ENCODE assay signal across 9 cellular contexts in the genomic region with DNA sequence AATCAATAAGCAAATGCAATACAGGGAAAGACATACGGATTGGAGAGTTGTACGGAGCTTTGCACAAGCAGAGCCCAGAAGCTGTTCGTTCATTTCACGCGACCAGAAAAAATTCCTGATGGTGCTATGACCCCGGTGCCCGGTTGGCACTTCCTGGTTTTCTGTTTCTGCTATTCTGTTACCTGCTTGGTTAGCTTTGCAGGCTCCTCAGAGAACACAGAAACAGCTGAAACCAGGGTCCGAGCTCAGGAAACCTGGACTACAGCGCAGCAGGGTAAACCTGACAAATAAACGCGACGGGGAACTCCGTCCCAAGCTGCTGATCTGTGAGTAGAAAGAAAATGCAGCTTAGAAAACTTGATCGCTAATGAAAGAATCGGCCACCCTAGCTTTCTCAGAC. TPM values are rescaled to one million over a fixed set of nuclear protein-coding genes. Genes with fewer than 3 reads are reported as not detected.
DNase-seq lines count a peak whose midpoint lies in the region; ATAC-seq and TF ChIP-seq lines count a peak whose summit lies in the region.
"Had no signal": no experiment of that assay in that cellular context is flagged by ENCODE, and none has a peak within 500 bp of the region (broad histone marks: within the 10 kb centered on the region; RNA-seq: fewer than 3 reads in every experiment).

No MANE protein-coding gene starts in this region.

- peak overlapping the region; percentile 50 to 78 for H3K4me3 ChIP-seq in ascending aorta
- peak overlapping the region; percentile 44 for H3K4me3 ChIP-seq in iPS-15b (ENCODE audit: low read depth, low read length)
- peak overlapping the region; percentile 46 for H3K4me3 ChIP-seq in retinal pigment epithelial cell (ENCODE audit: low read length)

- intact Hi-C loops in ascending aorta (cut with DNase I): loop anchor here (5.0 kb wide), 1 partner anchor 186 kb away; no protein-coding TSS in a partner anchor

- H3K9ac ChIP-seq in ES-I3 (ENCODE audit: low read depth, low read length) (peak overlapping the region; percentile 29; the same call in 1 of the 2 replicates), iPS-15b (ENCODE audit: low read depth, low read length) (no peak overlapping the region)

- DNase-seq in ascending aorta (ENCODE audit: low spot score in 2 of 2) (no peak), retinal pigment epithelial cell (ENCODE audit: low read depth) (no peak), globus pallidus (ENCODE audit: low spot score) (no peak), NCI-H446 treated with DMSO at 0.1 percent for 48 hours (lab: John Stamatoyannopoulos, UW) (no peak)
- DNase-seq: NCI-H1694 had no signal

- ATAC-seq in GM18498 (IDR thresholded peaks at IDR 0.05; ENCODE audit: unreplicated experiment): no peak
- no peak for ATAC-seq in HG03378 (IDR thresholded peaks at IDR 0.05; ENCODE audit: unreplicated experiment)

- peak overlapping the region in 1 of 2 donors; percentile 41 for H3K27ac ChIP-seq in ascending aorta

- no peaks in the 10 kb centered on the region for H3K36me3 ChIP-seq in ES-I3 (ENCODE audit: insufficient read depth, low read length)
- H3K36me3 ChIP-seq in ascending aorta: no peaks in the 10 kb centered on the region
- H3K36me3 ChIP-seq in iPS-15b (ENCODE audit: control insufficient read depth, insufficient read depth, low read length): no peaks in the 10 kb centered on the region

- H3K4me1 ChIP-seq in ES-I3 (ENCODE audit: insufficient read depth, low read length): no peaks in the 10 kb centered on the region
- H3K4me1 ChIP-seq in ascending aorta: no peaks in the 10 kb centered on the region
- H3K4me1 ChIP-seq in iPS-15b (ENCODE audit: control insufficient read depth, insufficient read depth, low read length): no peaks in the 10 kb centered on the region

- H3K9me3 ChIP-seq in ES-I3 (ENCODE audit: control insufficient read depth, insufficient read depth, low read length): no peaks in the 10 kb centered on the region
- no peaks in the 10 kb centered on the region for H3K9me3 ChIP-seq in ascending aorta
- no peaks in the 10 kb centered on the region for H3K9me3 ChIP-seq in iPS-15b (ENCODE audit: control insufficient read depth, insufficient read depth, low read length)

- H3K27me3 ChIP-seq in ascending aorta (no peaks in the 10 kb centered on the region), iPS-15b (ENCODE audit: control insufficient read depth, insufficient read depth, low read length) (peaks cover 50% of the 10 kb centered on the region)

- TF ChIP-seq CTCF in ascending aorta (IDR thresholded peaks at IDR 0.05) (no peak), retinal pigment epithelial cell (conservative IDR thresholded peaks at IDR 0.05; ENCODE audit: low read depth, low read length) (no peak)

RNA-seq across cellular contexts. Expression of a gene that starts 0.9 kb away (rescaled TPM):
- total RNA-seq in ascending aorta: 0.11 TPM
